30 cellular contexts compared by ENCODE assay signal in genomic region chr1:108192581-108192980, GRCh38. TPM values are rescaled to one million over a fixed set of nuclear protein-coding genes. Genes with fewer than 3 reads are reported as not detected.
"Had no signal": no experiment of that assay in that cellular context is flagged by ENCODE, and none has a peak within 500 bp of the region (broad histone marks: within the 10 kb centered on the region; RNA-seq: fewer than 3 reads in every experiment).

No MANE protein-coding gene starts in this region.

- H3K4me1 Mint-ChIP-seq: immature natural killer cell had no signal

- H3K27ac Mint-ChIP-seq: effector memory CD8-positive, alpha-beta T cell; endodermal cell; immature natural killer cell; mesothelial cell of epicardium had no signal

- H3K27ac ChIP-seq: coronary artery, epithelial cell of prostate, esophagus squamous epithelium, heart left ventricle, hepatocyte, left lung had no signal

- H3K27me3 Mint-ChIP-seq: effector memory CD8-positive, alpha-beta T cell; naive B cell; naive thymus-derived CD8-positive, alpha-beta T cell had no signal

- ATAC-seq: effector memory CD8-positive, alpha-beta T cell; esophagus mucosa; gastrocnemius medialis; heart left ventricle; left cardiac atrium; left lung; left ventricle myocardium superior; mucosa of descending colon; naive thymus-derived CD8-positive, alpha-beta T cell had no signal

- H3K36me3 ChIP-seq: gastrocnemius medialis had no signal

- H3K27me3 ChIP-seq: esophagus squamous epithelium, gastrocnemius medialis, heart left ventricle, hepatocyte, left lung had no signal

- H3K9me3 ChIP-seq: gastrocnemius medialis had no signal

- DNase-seq: dermis blood vessel endothelial cell; effector CD8-positive, alpha-beta T cell; effector memory CD8-positive, alpha-beta T cell; endodermal cell; erythroblast; esophagus squamous epithelium; foreskin fibroblast; foreskin melanocyte; hypothalamus; immature natural killer cell; left cardiac atrium; left ventricle myocardium superior; mammary epithelial cell; mesenchymal stem cell; naive B cell; naive thymus-derived CD8-positive, alpha-beta T cell had no signal

- H3K4me3 ChIP-seq: coronary artery, esophagus squamous epithelium, gastrocnemius medialis, heart left ventricle, hepatocyte, left lung, lung, mucosa of descending colon had no signal

- H3K4me3 Mint-ChIP-seq: effector memory CD8-positive, alpha-beta T cell; endodermal cell; immature natural killer cell; mesothelial cell of epicardium; naive thymus-derived CD8-positive, alpha-beta T cell had no signal

RNA-seq across cellular contexts. Expression of gene NBPF4, which starts 51.3 kb away (rescaled TPM):
- total RNA-seq: dermis blood vessel endothelial cell; endodermal cell; gastrocnemius medialis; heart left ventricle; hepatocyte; kidney epithelial cell; left cardiac atrium; left lung; left ventricle myocardium superior; lower leg skin; lung; mammary epithelial cell; mesenteric fat pad; mesothelial cell of epicardium; myocyte; naive thymus-derived CD8-positive, alpha-beta T cell had no signal
